ENCODE assay signal across 1 cellular context in the genomic region with DNA sequence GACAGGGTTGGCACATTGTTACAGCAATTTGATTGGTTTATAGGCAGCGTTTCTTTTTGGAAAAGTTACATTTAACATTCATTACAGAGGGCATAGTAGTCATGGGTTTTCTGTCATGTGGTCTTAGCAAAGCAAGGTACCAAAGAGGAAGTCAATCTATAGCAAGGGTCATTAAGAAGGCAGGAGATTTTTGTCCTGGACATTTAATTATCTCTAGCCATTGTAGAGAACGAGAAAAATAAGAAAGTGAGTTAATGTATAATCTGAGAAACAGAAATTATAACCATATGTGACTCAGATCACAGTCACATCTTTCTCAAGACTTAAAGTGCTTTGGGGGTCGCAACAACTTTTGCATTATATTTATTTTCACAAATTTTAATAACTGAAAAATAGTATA.
TF ChIP-seq lines count a peak whose summit lies in the region.

No MANE protein-coding gene starts in this region.

TF ChIP-seq in HCT116, 20 proteins besides CTCF, POLR2A, EP300 and RAD21 (continued from another document):
- TF ChIP-seq, protein P1, sequence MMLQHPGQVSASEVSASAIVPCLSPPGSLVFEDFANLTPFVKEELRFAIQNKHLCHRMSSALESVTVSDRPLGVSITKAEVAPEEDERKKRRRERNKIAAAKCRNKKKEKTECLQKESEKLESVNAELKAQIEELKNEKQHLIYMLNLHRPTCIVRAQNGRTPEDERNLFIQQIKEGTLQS (IDR thresholded peaks at IDR 0.05), result no peak
